In the genomic region with DNA sequence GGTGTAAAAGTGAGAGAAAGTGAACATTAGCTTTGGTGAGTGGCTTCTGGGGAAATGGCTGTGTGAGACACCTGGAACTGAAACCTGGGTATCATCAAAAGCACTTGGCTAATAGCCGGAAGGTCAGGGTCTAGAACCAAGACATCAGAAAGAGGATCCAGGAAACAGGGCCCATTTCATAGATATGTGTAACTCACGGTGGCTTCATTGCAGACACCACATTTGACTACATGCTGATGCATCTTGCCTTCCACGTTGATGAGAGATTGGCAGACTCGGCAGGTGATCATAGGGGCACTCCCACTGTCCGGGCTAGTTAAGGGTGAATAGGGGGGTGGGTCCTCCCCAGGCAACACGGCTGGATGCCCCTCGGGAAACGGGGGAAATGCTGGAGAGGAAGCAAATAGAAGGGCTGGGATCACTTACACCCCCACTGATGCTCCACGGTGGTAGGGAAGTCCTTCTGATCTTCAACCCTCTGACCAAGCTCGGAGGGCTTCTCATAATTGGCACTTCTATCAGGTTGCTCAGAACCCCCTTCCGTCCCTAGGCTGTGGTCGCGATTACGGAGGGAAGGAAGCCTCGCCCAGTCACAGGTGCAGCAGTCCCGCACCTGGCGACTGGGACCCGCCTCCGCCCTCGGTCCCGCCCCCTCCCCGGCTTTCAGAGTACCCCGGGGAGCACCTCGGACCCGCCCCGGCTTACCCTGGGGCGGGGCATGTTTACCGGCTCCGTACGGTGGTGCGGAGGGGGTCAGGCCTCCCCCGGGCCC, we compare ENCODE assay signal across 8 cellular contexts. TPM values are rescaled to one million over a fixed set of nuclear protein-coding genes. Genes with fewer than 3 reads are reported as not detected.
DNase-seq lines count a peak whose midpoint lies in the region; ATAC-seq and TF ChIP-seq lines count a peak whose summit lies in the region.

No MANE protein-coding gene starts in this region.

- peak overlapping the region; percentile 94 for H3K27ac Mint-ChIP-seq in activated CD8-positive, alpha-beta memory T cell treated with anti-CD3 and anti-CD28 coated beads, Interleukin-2, amount 10 ng/mL, durations not matched to agents 7 days and 5 days
- peak overlapping the region; percentile 96 for H3K27ac Mint-ChIP-seq in activated B cell treated with CpG ODN at 0.5 μM for 24 hours

- no peaks in the 10 kb centered on the region for H3K9me3 ChIP-seq in HUES64 (ENCODE audit: insufficient read depth, low read depth, low read length)
- no peaks in the 10 kb centered on the region for H3K9me3 ChIP-seq in mononuclear cell (ENCODE audit: low read depth, low read length)

- H3K9me3 Mint-ChIP-seq in activated CD8-positive, alpha-beta memory T cell treated with anti-CD3 and anti-CD28 coated beads, Interleukin-2, amount 10 ng/mL, durations not matched to agents 7 days and 5 days (ENCODE audit: low read depth): no peaks in the 10 kb centered on the region
- peaks cover 2% of the 10 kb centered on the region for H3K9me3 Mint-ChIP-seq in activated B cell treated with CpG ODN at 0.5 μM for 24 hours

- peaks cover 36% of the 10 kb centered on the region for H3K36me3 Mint-ChIP-seq in activated CD8-positive, alpha-beta memory T cell treated with anti-CD3 and anti-CD28 coated beads, Interleukin-2, amount 10 ng/mL, durations not matched to agents 7 days and 5 days
- peaks cover 5% of the 10 kb centered on the region for H3K36me3 Mint-ChIP-seq in activated B cell treated with CpG ODN at 0.5 μM for 24 hours (ENCODE audit: low read depth)

- POLR2A ChIA-PET in activated B cell treated with CpG ODN at 0.5 μM for 24 hours (lab: Charles Lee): interaction anchor here (0.6 to 4.7 kb wide), 19 partner anchors 8 to 222 kb away, joined by 3 to 68 read pairs (median 5); a partner anchor contains a TSS

- intact Hi-C loops in activated B cell treated with CpG ODN at 0.5 μM for 24 hours (cut with micrococcal nuclease): loop anchor here (1.0 to 2.0 kb wide), 7 partner anchors 9 to 222 kb away; a partner anchor contains a TSS

- no peak for TF ChIP-seq CTCF in activated B cell treated with CpG ODN at 0.5 μM for 24 hours (IDR thresholded peaks at IDR 0.05)

- H3K9ac ChIP-seq in HUES64 (ENCODE audit: low read depth, low read length): peak overlapping the region; percentile 74

- H3K27ac ChIP-seq in HUES64 (ENCODE audit: low read depth, low read length): peak overlapping the region; percentile 96
- H3K27ac ChIP-seq in substantia nigra (ENCODE audit: low read depth, low read length, poor library complexity, severe bottlenecking): peak overlapping the region; percentile 89

- peak overlapping the region; percentile 92 for H3K4me3 Mint-ChIP-seq in activated CD8-positive, alpha-beta memory T cell treated with anti-CD3 and anti-CD28 coated beads, Interleukin-2, amount 10 ng/mL, durations not matched to agents 7 days and 5 days
- H3K4me3 Mint-ChIP-seq in activated B cell treated with CpG ODN at 0.5 μM for 24 hours: peak overlapping the region; percentile 91

- H3K4me1 ChIP-seq in HUES64 (ENCODE audit: insufficient read depth, low read length) (peaks cover 15% of the 10 kb centered on the region; the same call in 1 of the 2 replicates), mononuclear cell (ENCODE audit: insufficient read depth, low read length) (peaks cover 60% of the 10 kb centered on the region)

- WGBS in HUES64: 8% methylated on average over 32 of the region's 32 CpGs

- H3K36me3 ChIP-seq in HUES64 (ENCODE audit: insufficient read depth, low read length): peaks cover 47% of the 10 kb centered on the region

- H3K4me1 Mint-ChIP-seq in activated CD8-positive, alpha-beta memory T cell treated with anti-CD3 and anti-CD28 coated beads, Interleukin-2, amount 10 ng/mL, durations not matched to agents 7 days and 5 days: peaks cover 33% of the 10 kb centered on the region
- H3K4me1 Mint-ChIP-seq in activated B cell treated with CpG ODN at 0.5 μM for 24 hours: peaks cover 55% of the 10 kb centered on the region

- H3K4me3 ChIP-seq in HUES64 (ENCODE audit: low read length): peak overlapping the region; percentile 71
- H3K4me3 ChIP-seq in mononuclear cell (ENCODE audit: low read length): peak overlapping the region; percentile 68

- DNase-seq in activated CD8-positive, alpha-beta memory T cell treated with anti-CD3 and anti-CD28 coated beads, Interleukin-2, amount 10 ng/mL, durations not matched to agents 7 days and 5 days: peak; percentile 74
- no peak for DNase-seq in activated CD8-positive, alpha-beta memory T cell treated with anti-CD3 and anti-CD28 coated beads for 24 hours
- DNase-seq in activated B cell treated with CpG ODN at 0.5 μM for 24 hours: peak; percentile 65
- peak; percentile 22 for DNase-seq in dermis blood vessel endothelial cell
- DNase-seq in substantia nigra (lab: John Stamatoyannopoulos, UW): peak in 2 of 49 donors; percentile 42 to 58

- CTCF ChIA-PET in activated CD8-positive, alpha-beta memory T cell treated with anti-CD3 and anti-CD28 coated beads, Interleukin-2, amount 10 ng/mL, durations not matched to agents 7 days and 5 days (lab: Charles Lee): interaction anchor here (0.8 to 3.2 kb wide), 9 partner anchors 11 to 643 kb away, joined by 3 to 14 read pairs (median 3); a partner anchor contains a TSS
- CTCF ChIA-PET in activated B cell treated with CpG ODN at 0.5 μM for 24 hours (lab: Charles Lee): interaction anchor here (0.9 to 1.9 kb wide), 5 partner anchors 9 to 49 kb away, joined by 3 to 15 read pairs (median 3); a partner anchor contains a TSS

- H3K27me3 ChIP-seq in HUES64 (ENCODE audit: insufficient read depth, low read length) (no peaks in the 10 kb centered on the region), mononuclear cell (ENCODE audit: insufficient read depth, low read length) (no peaks in the 10 kb centered on the region)

- no peaks in the 10 kb centered on the region for H3K27me3 Mint-ChIP-seq in activated CD8-positive, alpha-beta memory T cell treated with anti-CD3 and anti-CD28 coated beads, Interleukin-2, amount 10 ng/mL, durations not matched to agents 7 days and 5 days
- H3K27me3 Mint-ChIP-seq in activated B cell treated with CpG ODN at 0.5 μM for 24 hours: no peaks in the 10 kb centered on the region

- peak; percentile 3 for ATAC-seq in activated CD8-positive, alpha-beta memory T cell treated with anti-CD3 and anti-CD28 coated beads, Interleukin-2, amount 10 ng/mL, durations not matched to agents 7 days and 5 days
- peak; percentile 23 for ATAC-seq in activated B cell treated with CpG ODN at 0.5 μM for 24 hours (ENCODE audit: low read depth)
- ATAC-seq in GM21367 (IDR thresholded peaks at IDR 0.05; ENCODE audit: unreplicated experiment): no peak

RNA-seq across cellular contexts. Expression of a gene that starts 0.6 kb away (rescaled TPM):
- total RNA-seq in activated CD8-positive, alpha-beta memory T cell treated with anti-CD3 and anti-CD28 coated beads, Interleukin-2, amount 10 ng/mL, durations not matched to agents 7 days and 5 days: 10 to 100 TPM; 30.9 to 31.7 TPM
- polyA plus RNA-seq in HUES64 (2013, experiment 1 of 2): 28.4 TPM
- 30.2 TPM for polyA plus RNA-seq in HUES64 (2013, experiment 2 of 2)
- total RNA-seq in activated B cell treated with CpG ODN at 0.5 μM for 24 hours: 84.8 and 87.3 TPM in 2 replicates
- 16.9 and 26.9 TPM in 2 replicates for total RNA-seq in dermis blood vessel endothelial cell
- total RNA-seq in mononuclear cell: 50.7 TPM

RNA-seq across cellular contexts. Expression of a gene that starts 5.6 kb away (rescaled TPM):
- total RNA-seq in activated CD8-positive, alpha-beta memory T cell treated with anti-CD3 and anti-CD28 coated beads, Interleukin-2, amount 10 ng/mL, durations not matched to agents 7 days and 5 days: 100 to 1,000 TPM; 112 to 179 TPM
- 343 TPM for polyA plus RNA-seq in HUES64 (2013, experiment 1 of 2)
- polyA plus RNA-seq in HUES64 (2013, experiment 2 of 2): 344 TPM
- total RNA-seq in activated B cell treated with CpG ODN at 0.5 μM for 24 hours: 215 and 231 TPM in 2 replicates
- 63.1 and 83.3 TPM in 2 replicates for total RNA-seq in dermis blood vessel endothelial cell
- total RNA-seq in mononuclear cell: 42.5 TPM

RNA-seq across cellular contexts. Expression of a gene that starts 6.0 kb away (rescaled TPM):
- 10 to 100 TPM; 42.8 to 53.0 TPM for total RNA-seq in activated CD8-positive, alpha-beta memory T cell treated with anti-CD3 and anti-CD28 coated beads, Interleukin-2, amount 10 ng/mL, durations not matched to agents 7 days and 5 days
- polyA plus RNA-seq in HUES64 (2013, experiment 1 of 2): 32.5 TPM
- polyA plus RNA-seq in HUES64 (2013, experiment 2 of 2): 26.3 TPM
- total RNA-seq in activated B cell treated with CpG ODN at 0.5 μM for 24 hours: 98.3 and 112 TPM in 2 replicates
- total RNA-seq in dermis blood vessel endothelial cell: 30.7 and 86.3 TPM in 2 replicates
- 22.4 TPM for total RNA-seq in mononuclear cell

RNA-seq across cellular contexts. Expression of a gene that starts 8.6 kb away (rescaled TPM):
- total RNA-seq in activated CD8-positive, alpha-beta memory T cell treated with anti-CD3 and anti-CD28 coated beads, Interleukin-2, amount 10 ng/mL, durations not matched to agents 7 days and 5 days: 100 to 1,000 TPM; 173 to 194 TPM
- 77.1 TPM for polyA plus RNA-seq in HUES64 (2013, experiment 1 of 2)
- 67.5 TPM for polyA plus RNA-seq in HUES64 (2013, experiment 2 of 2)
- total RNA-seq in activated B cell treated with CpG ODN at 0.5 μM for 24 hours (87.2 and 88.0 TPM in 2 replicates), dermis blood vessel endothelial cell (214 and 230 TPM in 2 replicates), mononuclear cell (144 TPM)

RNA-seq across cellular contexts. Expression of a gene that starts 24.7 kb away (rescaled TPM):
- total RNA-seq in activated CD8-positive, alpha-beta memory T cell treated with anti-CD3 and anti-CD28 coated beads, Interleukin-2, amount 10 ng/mL, durations not matched to agents 7 days and 5 days: under 1 TPM; 0.44 to 0.59 TPM
- not detected for polyA plus RNA-seq in HUES64 (2013, experiment 1 of 2)
- not detected for polyA plus RNA-seq in HUES64 (2013, experiment 2 of 2)
- total RNA-seq in activated B cell treated with CpG ODN at 0.5 μM for 24 hours (0.42 and 0.53 TPM in 2 replicates), dermis blood vessel endothelial cell (0.09 and 0.17 TPM in 2 replicates), mononuclear cell (0.10 TPM)
